22 cellular contexts compared by ENCODE assay signal in the genomic region with DNA sequence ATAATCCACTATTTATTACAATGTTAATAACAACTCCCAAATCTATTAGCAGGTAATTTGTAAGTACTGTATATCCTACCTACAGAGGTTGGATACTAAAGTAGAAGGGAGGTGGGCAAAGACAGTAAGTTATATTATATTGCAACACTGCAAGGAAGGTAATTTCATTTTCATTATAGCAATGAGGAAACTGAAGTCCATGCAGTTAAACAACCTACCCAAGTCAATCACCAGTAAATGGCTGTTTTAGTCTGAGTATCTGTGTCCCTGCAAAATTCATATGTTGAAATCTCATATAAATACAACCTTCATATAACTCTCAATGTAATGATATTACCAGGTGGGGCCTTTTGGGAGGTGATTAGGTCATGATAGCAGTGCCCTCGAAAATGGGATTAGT.
"Had no signal": no experiment of that assay in that cellular context is flagged by ENCODE, and none has a peak within 500 bp of the region (broad histone marks: within the 10 kb centered on the region; RNA-seq: fewer than 3 reads in every experiment).

No MANE protein-coding gene starts in this region.

- H3K27ac Mint-ChIP-seq: immature natural killer cell; naive B cell; naive thymus-derived CD8-positive, alpha-beta T cell had no signal

- H3K4me3 Mint-ChIP-seq: immature natural killer cell; naive B cell; naive thymus-derived CD8-positive, alpha-beta T cell had no signal

- H3K9me3 ChIP-seq: esophagus muscularis mucosa, gastroesophageal sphincter, heart left ventricle, left lung, lower lobe of right lung had no signal

- H3K4me2 ChIP-seq: hepatocyte had no signal

- H3K4me1 ChIP-seq: gastroesophageal sphincter, left lung, lower lobe of right lung had no signal

- H3K36me3 Mint-ChIP-seq: naive B cell had no signal

- H3K27me3 ChIP-seq: dorsolateral prefrontal cortex, esophagus muscularis mucosa, foreskin keratinocyte, gastroesophageal sphincter, heart left ventricle, hepatocyte, left lung had no signal

- H3K9me3 Mint-ChIP-seq: immature natural killer cell; naive thymus-derived CD8-positive, alpha-beta T cell had no signal

- H3K4me1 Mint-ChIP-seq: immature natural killer cell; naive B cell; naive thymus-derived CD8-positive, alpha-beta T cell had no signal

- H3K27me3 Mint-ChIP-seq: naive B cell; naive thymus-derived CD8-positive, alpha-beta T cell had no signal

- H2AFZ ChIP-seq: hepatocyte had no signal

- DNase-seq: dermis blood vessel endothelial cell; dorsolateral prefrontal cortex; effector CD4-positive, alpha-beta T cell; effector memory CD4-positive, alpha-beta T cell; foreskin keratinocyte; heart left ventricle; hypothalamus; immature natural killer cell; islet precursor cell; kidney; kidney glomerular epithelial cell; left lung; left ventricle myocardium superior; lower lobe of right lung; mesendoderm; midbrain; naive B cell; naive thymus-derived CD8-positive, alpha-beta T cell had no signal

- H3K4me3 ChIP-seq: coronary artery, dorsolateral prefrontal cortex, esophagus muscularis mucosa, gastroesophageal sphincter, heart left ventricle, hepatocyte, left lung, lower lobe of right lung had no signal

- H3K27ac ChIP-seq: coronary artery, dorsolateral prefrontal cortex, esophagus muscularis mucosa, foreskin keratinocyte, gastroesophageal sphincter, heart left ventricle, hepatocyte, left lung, lower lobe of right lung had no signal

- H3K36me3 ChIP-seq: gastroesophageal sphincter, lower lobe of right lung had no signal
